24 cellular contexts compared by ENCODE assay signal in the genomic region with DNA sequence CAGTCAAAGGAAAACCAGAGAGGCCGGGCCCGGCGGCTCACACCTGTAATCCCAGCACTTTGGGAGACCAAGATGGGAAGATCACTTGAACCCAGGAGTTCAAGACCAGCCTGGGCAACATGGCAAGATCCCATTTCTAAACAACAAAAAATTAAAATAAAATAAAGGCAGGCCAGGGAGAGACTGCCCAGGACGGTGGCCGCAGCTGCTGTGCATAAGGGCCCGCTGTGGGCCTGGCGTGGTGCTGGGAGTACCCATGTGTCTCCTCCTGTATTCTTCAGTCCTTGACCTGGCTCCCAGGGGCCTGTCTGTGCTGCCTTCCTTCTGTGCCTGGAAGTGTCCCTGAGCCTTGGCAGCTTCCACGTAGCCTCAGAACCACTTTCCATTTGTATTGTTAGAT.
"Had no signal": no experiment of that assay in that cellular context is flagged by ENCODE, and none has a peak within 500 bp of the region (broad histone marks: within the 10 kb centered on the region; RNA-seq: fewer than 3 reads in every experiment).

No MANE protein-coding gene starts in this region.

- H3K4me1 Mint-ChIP-seq: memory B cell, mesothelial cell of epicardium had no signal

- H3K36me3 ChIP-seq: esophagus muscularis mucosa, gastroesophageal sphincter, heart left ventricle, left lung had no signal

- H3K9me3 Mint-ChIP-seq: mesothelial cell of epicardium had no signal

- DNase-seq: dermis blood vessel endothelial cell; dorsolateral prefrontal cortex; effector CD4-positive, alpha-beta T cell; effector memory CD4-positive, alpha-beta T cell; foreskin keratinocyte; heart left ventricle; hypothalamus; immature natural killer cell; islet precursor cell; kidney; kidney glomerular epithelial cell; left colon; left lung; left ventricle myocardium superior; mammary epithelial cell; mesendoderm; mucosa of descending colon had no signal

- H3K4me1 ChIP-seq: esophagus muscularis mucosa, foreskin keratinocyte, gastroesophageal sphincter, heart left ventricle, left lung had no signal

- H3K9me3 ChIP-seq: mucosa of descending colon had no signal

- H3K4me3 Mint-ChIP-seq: immature natural killer cell, memory B cell, mesothelial cell of epicardium had no signal

- H3K36me3 Mint-ChIP-seq: immature natural killer cell, mesothelial cell of epicardium had no signal

- H3K27ac ChIP-seq: coronary artery, dorsolateral prefrontal cortex, esophagus muscularis mucosa, foreskin keratinocyte, gastroesophageal sphincter, heart left ventricle, hepatocyte, left lung had no signal

- ATAC-seq: foreskin keratinocyte, gastroesophageal sphincter, heart left ventricle, left colon, left lung, left ventricle myocardium superior, mucosa of descending colon had no signal

- H3K27me3 ChIP-seq: hepatocyte had no signal

- H3K4me3 ChIP-seq: coronary artery, dorsolateral prefrontal cortex, esophagus muscularis mucosa, gastroesophageal sphincter, heart left ventricle, hepatocyte, left lung, lung, mucosa of descending colon had no signal

- H3K27ac Mint-ChIP-seq: immature natural killer cell, memory B cell, mesothelial cell of epicardium had no signal
